In the genomic region with DNA sequence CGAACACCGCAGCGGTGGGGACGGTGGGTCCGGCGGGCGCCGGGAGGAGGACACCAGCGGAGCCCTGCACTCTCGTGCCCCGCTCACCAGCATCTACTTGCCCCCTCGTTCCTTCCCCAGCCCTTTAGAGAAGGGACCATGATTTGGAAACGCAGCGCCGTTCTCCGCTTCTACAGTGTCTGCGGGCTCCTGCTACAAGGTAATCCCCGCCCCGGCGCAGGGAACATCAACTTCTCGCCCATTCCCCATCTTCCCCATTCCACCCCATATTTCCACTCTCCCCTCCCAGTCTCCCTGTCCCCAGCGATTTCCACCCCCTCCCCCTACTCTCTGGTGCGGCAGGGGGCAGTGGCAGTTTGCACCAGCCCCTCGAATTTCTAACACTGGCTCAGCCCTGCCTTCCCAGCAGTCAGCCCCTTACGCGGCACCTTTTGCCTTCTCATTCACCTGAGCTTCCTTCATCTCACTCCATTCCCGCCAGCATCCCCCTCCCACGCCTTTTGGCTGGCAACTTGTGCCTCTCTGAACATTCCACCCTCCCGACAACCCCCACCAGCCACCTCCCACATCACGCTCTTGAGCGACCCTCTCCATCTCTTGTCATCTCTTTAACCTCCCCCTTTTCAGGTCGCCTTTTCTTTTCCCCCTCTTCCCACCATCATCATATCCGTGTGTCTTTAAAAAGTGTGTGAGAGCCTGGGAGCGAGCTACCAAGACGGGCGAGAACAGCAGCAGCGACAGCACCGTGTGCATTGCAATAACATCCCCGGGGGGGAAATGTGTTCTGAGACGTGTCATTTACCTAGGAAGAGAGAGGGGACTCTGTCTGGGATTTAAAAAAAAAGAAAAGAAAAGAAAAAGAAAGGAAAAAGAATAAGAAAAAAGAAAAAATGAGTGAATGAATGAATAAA, we compare ENCODE assay signal across 8 cellular contexts. TPM values are rescaled to one million over a fixed set of nuclear protein-coding genes. Genes with fewer than 3 reads are reported as not detected.
A peak's percentile ranks its signal among the peaks of the same experiment; 100 is the strongest.
DNase-seq lines count a peak whose midpoint lies in the region; ATAC-seq, FAIRE-seq and TF ChIP-seq lines count a peak whose summit lies in the region.

No MANE protein-coding gene starts in this region.

- peak overlapping the region; percentile 84 for H3K56ac ChIP-seq in mesendoderm (ENCODE audit: low read length)

- WGBS in A549 (ENCODE audit: missing lambda C conversion rate) = 10% methylated on average over 33 of the region's 40 CpGs
- WGBS in mesendoderm (ENCODE audit: extremely low coverage, insufficient coverage, low lambda C conversion rate) = no CpG with 5 or more reads among the region's 40 CpGs

- peak overlapping the region; percentile 46 for H3K4me3 ChIP-seq in A549
- peak overlapping the region; percentile 85 for H3K4me3 ChIP-seq in HUES6 (ENCODE audit: low read depth, low read length)
- H3K4me3 ChIP-seq in cardiac fibroblast (replicated peaks in 1 of 2; ENCODE audit: low read depth in 2 of 2, low read length in 2 of 2) = peak overlapping the region; percentile 39 to 51
- H3K4me3 ChIP-seq in mesendoderm (ENCODE audit: low read length) = peak overlapping the region; percentile 63

- H3K23ac ChIP-seq in mesendoderm (ENCODE audit: low read length) = no peak overlapping the region

- H3K9ac ChIP-seq in HUES6 (ENCODE audit: low read length) (peak overlapping the region; percentile 67), mesendoderm (ENCODE audit: low read length) (peak overlapping the region; percentile 63)

- H3K27me3 ChIP-seq in HUES6 (ENCODE audit: control insufficient read depth, insufficient read depth, low read length) (peaks cover 30% of the 10 kb centered on the region), mesendoderm (ENCODE audit: insufficient read depth, low read length, poor library complexity) (no peaks in the 10 kb centered on the region)

- H3K4me1 ChIP-seq in A549 (peaks cover 6% of the 10 kb centered on the region; the same call in 1 of the 3 replicates), HUES6 (ENCODE audit: control insufficient read depth, insufficient read depth, low read length) (peaks cover 33% of the 10 kb centered on the region; the same call in 1 of the 2 replicates), mesendoderm (ENCODE audit: control insufficient read depth, low read depth, low read length) (no peaks in the 10 kb centered on the region)

- no peak overlapping the region for H2BK15ac ChIP-seq in mesendoderm (replicated peaks; ENCODE audit: low read depth)

- no peaks in the 10 kb centered on the region for H3K79me1 ChIP-seq in mesendoderm (ENCODE audit: low read length)

- TF ChIP-seq POLR2A in A549 (IDR thresholded peaks at IDR 0.05; ENCODE audit: low read length) = no peak

- H2AK5ac ChIP-seq in mesendoderm (ENCODE audit: low read length) = no peak overlapping the region

- peak in 1 of 2 experiments; percentile 36; a peak in 5 of 6 replicates for ATAC-seq in A549

- TF ChIP-seq CTCF in A549 (IDR thresholded peaks at IDR 0.05) (no peak), cardiac fibroblast (IDR thresholded peaks at IDR 0.05; ENCODE audit: low read depth, low read length) (no peak)

- no peak for TF ChIP-seq RAD21 in A549 (conservative IDR thresholded peaks at IDR 0.05 in 1 of 2, IDR thresholded peaks at IDR 0.05 in 1 of 2)

- CTCF ChIA-PET in A549 (lab: Yijun Ruan, JAX) = no interaction called here

- no peak overlapping the region for H2BK120ac ChIP-seq in mesendoderm (ENCODE audit: low read depth, low read length)

- peak overlapping the region in 1 of 2 experiments; percentile 53; a peak in 2 of 6 replicates for H3K27ac ChIP-seq in A549
- no peak overlapping the region for H3K27ac ChIP-seq in HUES6 (ENCODE audit: low read depth, low read length)
- peak overlapping the region; percentile 67 for H3K27ac ChIP-seq in mesendoderm (ENCODE audit: low read depth, low read length)

- TF ChIP-seq EP300 in A549 (IDR thresholded peaks at IDR 0.05) = no peak

- no peak overlapping the region for H3K4ac ChIP-seq in mesendoderm (ENCODE audit: low read depth, low read length)

- DNase-seq in A549 (ENCODE audit: low read depth in 1 of 2, low spot score in 1 of 2) = no peak
- no peak for DNase-seq in cardiac fibroblast (ENCODE audit: low read depth in 2 of 2)
- DNase-seq in mesendoderm = peak; percentile 71
- DNase-seq in T1000 (lab: John Stamatoyannopoulos, UW) = no peak
- DNase-seq in activated CD4-positive, CD25-positive, alpha-beta regulatory T cell (lab: John Stamatoyannopoulos, UW) = no peak
- DNase-seq in GOT3 (lab: John Stamatoyannopoulos, UW) = no peak
- no peak for DNase-seq in NCI-H82 treated with DMSO at 0.1 percent for 48 hours (lab: John Stamatoyannopoulos, UW; ENCODE audit: unreplicated experiment)

- H3K18ac ChIP-seq in mesendoderm (ENCODE audit: low read length) = no peak overlapping the region

- no peak for FAIRE-seq in A549 (lab: Jason Lieb, UNC)

- POLR2A ChIA-PET in A549 (lab: Yijun Ruan, JAX) = no interaction called here

- H3K4me2 ChIP-seq in A549 (peak overlapping the region; percentile 92), mesendoderm (ENCODE audit: low read length) (peak overlapping the region; percentile 90)

- no peaks in the 10 kb centered on the region for H3K79me2 ChIP-seq in mesendoderm (ENCODE audit: control insufficient read depth, insufficient read depth, low read length)

- no peak overlapping the region for H2BK5ac ChIP-seq in mesendoderm (ENCODE audit: low read length)

- no peak overlapping the region for H4K8ac ChIP-seq in mesendoderm (ENCODE audit: low read depth, low read length)

- H3K9me3 ChIP-seq in A549 = no peaks in the 10 kb centered on the region
- H3K9me3 ChIP-seq in HUES6 (ENCODE audit: control insufficient read depth, insufficient read depth, low read depth, low read length) = no peaks in the 10 kb centered on the region

- H3K36me3 ChIP-seq in HUES6 (ENCODE audit: control insufficient read depth, insufficient read depth, low read length) (no peaks in the 10 kb centered on the region), mesendoderm (ENCODE audit: control insufficient read depth, insufficient read depth, low read length) (no peaks in the 10 kb centered on the region)

- H4K5ac ChIP-seq in mesendoderm (ENCODE audit: low read length) = no peak overlapping the region

TF ChIP-seq in A549, 52 proteins besides CTCF, POLR2A, EP300 and RAD21:
- no peak for TF ChIP-seq MAZ (IDR thresholded peaks at IDR 0.05; ENCODE audit: borderline replicate concordance, low read depth, low read length)
- TF ChIP-seq, protein P1, sequence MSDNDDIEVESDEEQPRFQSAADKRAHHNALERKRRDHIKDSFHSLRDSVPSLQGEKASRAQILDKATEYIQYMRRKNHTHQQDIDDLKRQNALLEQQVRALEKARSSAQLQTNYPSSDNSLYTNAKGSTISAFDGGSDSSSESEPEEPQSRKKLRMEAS (IDR thresholded peaks at IDR 0.05) = 0 out of 2 replicates have a peak, but pooled peaks have one; percentile 3
- no peak for TF ChIP-seq REST (IDR thresholded peaks at IDR 0.05)
- no peak for TF ChIP-seq ATOH8 (CRISPR knock-in tag; IDR thresholded peaks at IDR 0.05; ENCODE audit: low read depth)

RNA-seq across cellular contexts. Expression of gene CADM2, which starts 0.9 kb away (rescaled TPM):
- polyA plus RNA-seq in A549 (2011; rRNA removed) (0.71 and 0.75 TPM in 2 replicates), A549 (2017; fragmentation: RNase III; extraction: RNeasy Plus Mini Kit Qiagen cat#74134 plus additional on column Dnase treatment) (0.05 to 0.11 TPM (median 0.07 TPM) in 3 replicates)
- polyA plus RNA-seq in A549 (2012; cell fraction: cytosol; rRNA removed) = 0.66 and 1.0 TPM in 2 replicates
- polyA plus RNA-seq in A549 (2012; cell fraction: nucleus; rRNA removed) = 0.55 and 2.0 TPM in 2 replicates
- polyA minus RNA-seq in A549 (2011; rRNA and poly(A)+ RNA removed) = 0.88 and 1.8 TPM in 2 replicates
- polyA plus RNA-seq in mesendoderm (2013, experiment 1 of 2) = 3.9 TPM
- polyA plus RNA-seq in mesendoderm (2013, experiment 2 of 2) = 3.4 TPM
